Comparison of ENCODE assay signal across 2 cellular contexts in genomic region chr11:124843616-124843910, GRCh38.
TF ChIP-seq lines count a peak whose summit lies in the region.

No MANE protein-coding gene starts in this region.

TF ChIP-seq in GM23338, 12 proteins besides CTCF, POLR2A, EP300 and RAD21:
- TF ChIP-seq ETS1 (IDR thresholded peaks at IDR 0.05) (no peak), EZH2 (IDR thresholded peaks at IDR 0.05; ENCODE audit: low read depth, unreplicated experiment) (peak; percentile 59)

TF ChIP-seq in IMR-90, 13 proteins besides CTCF, POLR2A, EP300 and RAD21:
- no peak for TF ChIP-seq CHD1 (IDR thresholded peaks at IDR 0.05; ENCODE audit: low read depth, low read length)
- no peak for TF ChIP-seq MAFK (IDR thresholded peaks at IDR 0.05; ENCODE audit: low read depth, low read length)
- no peak for TF ChIP-seq MAZ (IDR thresholded peaks at IDR 0.05; ENCODE audit: borderline replicate concordance, low read depth, low read length)
- TF ChIP-seq RFX5 (IDR thresholded peaks at IDR 0.05; ENCODE audit: low read depth, low read length): no peak
- no peak for TF ChIP-seq FOS (IDR thresholded peaks at IDR 0.05; ENCODE audit: low read depth, low read length)
- no peak for TF ChIP-seq USF2 (IDR thresholded peaks at IDR 0.05; ENCODE audit: low read depth, low read length)
TF ChIP-seq in IMR-90: peak in this region for 0.
